14 cellular contexts compared by ENCODE assay signal in genomic region chr13:30932481-30933333, GRCh38. TPM values are rescaled to one million over a fixed set of nuclear protein-coding genes. Genes with fewer than 3 reads are reported as not detected.
DNase-seq lines count a peak whose midpoint lies in the region; ATAC-seq and TF ChIP-seq lines count a peak whose summit lies in the region.
"Had no signal": no experiment of that assay in that cellular context is flagged by ENCODE, and none has a peak within 500 bp of the region (broad histone marks: within the 10 kb centered on the region; RNA-seq: fewer than 3 reads in every experiment).

TSS of gene TEX26 (plus strand) at chr13:30932656. CDS start at chr13:30932716, 60 bp downstream.

- no peak for TF ChIP-seq POLR2A in vagina (IDR thresholded peaks at IDR 0.05)
- no peak for TF ChIP-seq POLR2A in adrenal gland (IDR thresholded peaks at IDR 0.05)

- H3K4me1 ChIP-seq in iPS-15b (ENCODE audit: control insufficient read depth, insufficient read depth, low read length) (peaks cover 8% of the 10 kb centered on the region), vagina (no peaks in the 10 kb centered on the region), adrenal gland (replicated peaks in 1 of 2) (no peaks in the 10 kb centered on the region)

- H3K27me3 ChIP-seq in iPS-15b (ENCODE audit: control insufficient read depth, insufficient read depth, low read length) (peaks cover 27% of the 10 kb centered on the region), vagina (no peaks in the 10 kb centered on the region), adrenal gland (no peaks in the 10 kb centered on the region)

- no peaks in the 10 kb centered on the region for H3K9me3 ChIP-seq in iPS-15b (ENCODE audit: control insufficient read depth, insufficient read depth, low read length)
- H3K9me3 ChIP-seq in vagina = no peaks in the 10 kb centered on the region
- no peaks in the 10 kb centered on the region for H3K9me3 ChIP-seq in adrenal gland (replicated peaks in 1 of 3)

- 40 to 56% (median 52%) methylated on average over 30 to 32 of the region's 32 CpGs for WGBS in adrenal gland, 4 donors

- H3K36me3 ChIP-seq in iPS-15b (ENCODE audit: control insufficient read depth, insufficient read depth, low read length) (no peaks in the 10 kb centered on the region), vagina (no peaks in the 10 kb centered on the region), adrenal gland (replicated peaks in 1 of 2) (no peaks in the 10 kb centered on the region)

- H3K9ac ChIP-seq in iPS-15b (ENCODE audit: low read depth, low read length) = no peak within 1 kb of the TSS

- H3K4me3 ChIP-seq in iPS-15b (ENCODE audit: low read depth, low read length) (peak within 1 kb of the TSS; percentile 58), vagina (no peak within 1 kb of the TSS), adrenal gland (no peak within 1 kb of the TSS)

- ATAC-seq in sciatic nerve (peak; percentile 63), HG02973 (IDR thresholded peaks at IDR 0.05; ENCODE audit: unreplicated experiment) (no peak)
- ATAC-seq: natural killer cell treated with Interleukin-12 subunit alpha and Interleukin-12 subunit beta and Interleukin-15 and Interleukin-18, amount 100 ng/mL, for 72 hours had no signal

- DNase-seq in NCI-H1092 (lab: John Stamatoyannopoulos, UW) (peak; percentile 14), ecto neural progenitor cell (ENCODE audit: low spot score) (peak; percentile 85), sciatic nerve (ENCODE audit: low spot score) (no peak), HK-2 (ENCODE audit: unreplicated experiment) (no peak), vagina (ENCODE audit: extremely low spot score in 2 of 2) (no peak), adrenal gland (no peak)
- DNase-seq: activated CD4-positive, alpha-beta memory T cell treated with anti-CD3 and anti-CD28 coated beads for 36 hours; activated naive CD4-positive, alpha-beta T cell treated with anti-CD3 and anti-CD28 coated beads, Interleukin-2, amount 10 ng/mL, durations not matched to agents 7 days and 5 days; effector CD4-positive, alpha-beta T cell; NCI-H1930; stimulated activated naive CD4-positive, alpha-beta T cell treated with Interleukin-2 at 50 U/mL for 16 hours had no signal

- TF ChIP-seq CTCF in vagina (IDR thresholded peaks at IDR 0.05) = no peak
- no peak for TF ChIP-seq CTCF in adrenal gland (IDR thresholded peaks at IDR 0.05)

- no peak within 1 kb of the TSS for H3K27ac ChIP-seq in vagina
- H3K27ac ChIP-seq in adrenal gland = no peak within 1 kb of the TSS

- intact Hi-C loops in sciatic nerve (cut with DNase I) = no loop called here
- intact Hi-C loops in vagina (cut with DNase I) = no loop called here
- intact Hi-C loops in adrenal gland (cut with DNase I) = no loop called here

RNA-seq across cellular contexts. Expression of gene TEX26, which starts in this region (rescaled TPM):
- total RNA-seq in sciatic nerve = 0.31 TPM
- not detected for total RNA-seq in vagina
- under 1 TPM in 1 of 8 donors, not detected in 7; 0.70 TPM for total RNA-seq in adrenal gland
- polyA plus RNA-seq in adrenal gland = 1 to 10 TPM in 1 of 3 donors, under 1 TPM in 2; 0.10 to 1.1 (median 0.32) TPM
- total RNA-seq: activated CD4-positive, alpha-beta memory T cell treated with anti-CD3 and anti-CD28 coated beads for 36 hours; natural killer cell treated with Interleukin-12 subunit alpha and Interleukin-12 subunit beta and Interleukin-15 and Interleukin-18, amount 100 ng/mL, for 72 hours had no signal

Comparison
In these comparisons a context has a peak if more than half of its experiments do, and no peak if none do; other contexts are left out.
1. Peak in ATAC-seq in sciatic nerve; RNA of the gene not detected or under 1 TPM.
2. DNase-seq: peak in NCI-H1092 (single experiment) and ecto neural progenitor cell (single experiment); none in sciatic nerve (single experiment), HK-2 (single experiment), vagina (0 of 2) and adrenal gland (0 of 7).